ENCODE assay signal across 8 cellular contexts in genomic region chr1:146729642-146730344, GRCh38.
DNase-seq lines count a peak whose midpoint lies in the region; ATAC-seq, FAIRE-seq and TF ChIP-seq lines count a peak whose summit lies in the region.
"Not testable (repeated sequence)": the region's sequence is repeated elsewhere in the genome, so short reads cannot be mapped to it uniquely, and the experiment has no call there.

No MANE protein-coding gene starts in this region.

- H3K27ac Mint-ChIP-seq in naive B cell; stimulated activated naive B cell treated with anti-CD40 and anti-IgM and Interleukin-4, amounts not matched to agents 10 μg/mL and 1 μg/mL and 100 μg/mL, for 72 hours: not testable (repeated sequence)

- intact Hi-C loops in HCT116 (cut with micrococcal nuclease); PC-3 (cut with micrococcal nuclease); K562 (cut with micrococcal nuclease): not testable (repeated sequence)

- RAD21 ChIA-PET in HCT116 (lab: Charles Lee; ENCODE audit: low non-redundant PET in 1 of 2, low total read pairs in 2 of 2, uncharacterized antibody in 2 of 2, unreplicated experiment in 2 of 2) = not testable (repeated sequence)

- not testable (repeated sequence) for TF ChIP-seq EP300 in K562 (IDR thresholded peaks at IDR 0.05; ENCODE audit: low read length)

- H3K27me3 ChIP-seq in HCT116 (ENCODE audit: insufficient read depth, low read length); Karpas-422 (ENCODE audit: low read length); PC-3 (ENCODE audit: low read length); K562 (ENCODE audit: control insufficient read depth in 2 of 2, insufficient read depth in 2 of 2, low read length in 2 of 2); foreskin keratinocyte: not testable (repeated sequence)

- in situ Hi-C loops in K562 (cut with MboI) = not testable (repeated sequence)

- WGBS in K562 (ENCODE audit: insufficient coverage, low coverage, missing lambda C conversion rate) = 7% methylated on average over 5 of the region's 9 CpGs

- not testable (repeated sequence) for H3K9me3 ChIP-seq in HCT116 (ENCODE audit: control insufficient read depth in 1 of 2, insufficient read depth in 1 of 2, low read depth in 1 of 2, low read length in 2 of 2); Karpas-422 (ENCODE audit: low read length); PC-3 (ENCODE audit: low read length); K562 (replicated peaks; ENCODE audit: control insufficient read depth, insufficient read depth, low read depth, low read length)

- not testable (repeated sequence) for TF ChIP-seq RAD21 in HCT116 (IDR thresholded peaks at IDR 0.05; ENCODE audit: low read depth); K562 (CRISPR knock-in tag; conservative IDR thresholded peaks at IDR 0.05 in 1 of 2, IDR thresholded peaks at IDR 0.05 in 1 of 2)

- H3K4me1 Mint-ChIP-seq in naive B cell; stimulated activated naive B cell treated with anti-CD40 and anti-IgM and Interleukin-4, amounts not matched to agents 10 μg/mL and 1 μg/mL and 100 μg/mL, for 72 hours: not testable (repeated sequence)

- not testable (repeated sequence) for H3K9me1 ChIP-seq in K562 (ENCODE audit: control insufficient read depth, insufficient read depth, low read length)

- not testable (repeated sequence) for DNase-seq in HCT116 (ENCODE audit: low read depth, low spot score); Karpas-422; PC-3; K562 (ENCODE audit: extremely low read depth in 1 of 4, low spot score in 3 of 4); foreskin keratinocyte; stimulated activated naive B cell treated with anti-CD40 and anti-IgM and Interleukin-4, amounts not matched to agents 10 μg/mL and 1 μg/mL and 100 μg/mL, for 72 hours
- peak; percentile 19 for DNase-seq in naive B cell

- ATAC-seq in HCT116 (peak; percentile 74), PC-3 (peak; percentile 100), SK-N-SH treated with all-trans-retinoic acid at 6 μM for 48 hours (peak; percentile 74), K562 (peak; percentile 68), foreskin keratinocyte (peak; percentile 99), naive B cell (ENCODE audit: low read depth in 2 of 2) (peak; percentile 71 to 91)
- ATAC-seq in stimulated activated naive B cell treated with anti-CD40 and anti-IgM and Interleukin-4, amounts not matched to agents 10 μg/mL and 1 μg/mL and 100 μg/mL, for 72 hours (replicated peaks) = peak; percentile 57 to 63

- not testable (repeated sequence) for H3K4me3 Mint-ChIP-seq in naive B cell; stimulated activated naive B cell treated with anti-CD40 and anti-IgM and Interleukin-4, amounts not matched to agents 10 μg/mL and 1 μg/mL and 100 μg/mL, for 72 hours

- not testable (repeated sequence) for H3K9me2 ChIP-seq in HCT116 (ENCODE audit: insufficient read depth); Karpas-422 (replicated peaks; ENCODE audit: insufficient read depth, low read length); PC-3 (replicated peaks; ENCODE audit: low read length)

- not testable (repeated sequence) for H3K27ac ChIP-seq in HCT116 (ENCODE audit: low read depth, low read length); Karpas-422 (ENCODE audit: low read length); K562 (ENCODE audit: extremely low read depth, low read depth, low read length); foreskin keratinocyte
- H3K27ac ChIP-seq in PC-3 (ENCODE audit: low read length) = peak overlapping the region; percentile 32; the same call in 1 of the 2 replicates

- not testable (repeated sequence) for TF ChIP-seq POLR2A in HCT116 (IDR thresholded peaks at IDR 0.05; ENCODE audit: borderline replicate concordance, extremely low read depth, insufficient read depth, insufficient read length); K562 (conservative IDR thresholded peaks at IDR 0.05)

- not testable (repeated sequence) for BruUV-seq in HCT116 (replicated peaks; lab: Mats Ljungman, UMichigan); PC-3 (replicated peaks; lab: Mats Ljungman, UMichigan); K562 (replicated peaks; lab: Mats Ljungman, UMichigan)

- not testable (repeated sequence) for FAIRE-seq in K562 (lab: Jason Lieb, UNC)

- H3K36me3 ChIP-seq in HCT116 (ENCODE audit: control insufficient read depth in 1 of 2, insufficient read depth in 2 of 2, low read length in 2 of 2); Karpas-422 (ENCODE audit: insufficient read depth, low read length); PC-3 (ENCODE audit: low read depth, low read length); K562 (ENCODE audit: control insufficient read depth, insufficient read depth, low read length): not testable (repeated sequence)

- not testable (repeated sequence) for H3K27me3 Mint-ChIP-seq in naive B cell; stimulated activated naive B cell treated with anti-CD40 and anti-IgM and Interleukin-4, amounts not matched to agents 10 μg/mL and 1 μg/mL and 100 μg/mL, for 72 hours

- POLR2A ChIA-PET in HCT116 (lab: Charles Lee); PC-3 (lab: Charles Lee; ENCODE audit: unreplicated experiment); K562 (lab: Yijun Ruan, JAX): not testable (repeated sequence)

- TF ChIP-seq CTCF in HCT116 (IDR thresholded peaks at IDR 0.05 in 2 of 3, conservative IDR thresholded peaks at IDR 0.05 in 1 of 3; ENCODE audit: borderline replicate concordance in 1 of 3, insufficient read depth in 1 of 3, low read depth in 2 of 3, low read length in 2 of 3); PC-3 (conservative IDR thresholded peaks at IDR 0.05; ENCODE audit: low read depth, low read length); K562 (IDR thresholded peaks at IDR 0.05 in 2 of 3, conservative IDR thresholded peaks at IDR 0.05 in 1 of 3; ENCODE audit: insufficient read depth in 2 of 3, low read depth in 1 of 3, low read length in 3 of 3); foreskin keratinocyte (conservative IDR thresholded peaks at IDR 0.05): not testable (repeated sequence)

- not testable (repeated sequence) for H4K20me1 ChIP-seq in HCT116 (ENCODE audit: insufficient read depth); Karpas-422 (ENCODE audit: insufficient read depth, low read depth, low read length); PC-3 (ENCODE audit: low read length); K562 (replicated peaks; ENCODE audit: control insufficient read depth, insufficient read depth, low read length)

- H2AFZ ChIP-seq in HCT116 (ENCODE audit: low read depth, low read length, poor library complexity, severe bottlenecking); Karpas-422 (ENCODE audit: low read length); PC-3 (ENCODE audit: low read length); K562 (ENCODE audit: low read depth, low read length): not testable (repeated sequence)

- not testable (repeated sequence) for H3K9ac ChIP-seq in HCT116 (ENCODE audit: low read length); Karpas-422 (ENCODE audit: low read length); PC-3 (ENCODE audit: low read length); K562 (ENCODE audit: insufficient read depth in 1 of 2, low read depth in 2 of 2, low read length in 2 of 2)

- not testable (repeated sequence) for H3K4me2 ChIP-seq in HCT116 (ENCODE audit: low read length); PC-3 (ENCODE audit: low read length); K562 (ENCODE audit: insufficient read depth, low read length)
- H3K4me2 ChIP-seq in Karpas-422 (ENCODE audit: low read depth, low read length, poor library complexity, severe bottlenecking) = peak overlapping the region; percentile 26

- not testable (repeated sequence) for H3K9me3 Mint-ChIP-seq in naive B cell; stimulated activated naive B cell treated with anti-CD40 and anti-IgM and Interleukin-4, amounts not matched to agents 10 μg/mL and 1 μg/mL and 100 μg/mL, for 72 hours

- not testable (repeated sequence) for H3K4me1 ChIP-seq in HCT116 (ENCODE audit: control insufficient read depth in 1 of 2, insufficient read depth in 2 of 2, low read length in 2 of 2); Karpas-422 (ENCODE audit: low read length); PC-3 (ENCODE audit: insufficient read depth, low read length); K562 (replicated peaks in 1 of 2; ENCODE audit: control insufficient read depth in 2 of 2, insufficient read depth in 2 of 2, low read length in 2 of 2); foreskin keratinocyte

- not testable (repeated sequence) for H3K36me3 Mint-ChIP-seq in naive B cell; stimulated activated naive B cell treated with anti-CD40 and anti-IgM and Interleukin-4, amounts not matched to agents 10 μg/mL and 1 μg/mL and 100 μg/mL, for 72 hours

- not testable (repeated sequence) for H3K79me2 ChIP-seq in HCT116 (ENCODE audit: insufficient read depth, low read length); Karpas-422 (ENCODE audit: low read length); PC-3 (ENCODE audit: low read length); K562 (ENCODE audit: control insufficient read depth, insufficient read depth, low read length)

- H3F3A ChIP-seq in PC-3 (ENCODE audit: low read length, unreplicated experiment) = not testable (repeated sequence)

- CTCF ChIA-PET in HCT116 (lab: Charles Lee); PC-3 (lab: Charles Lee); K562 (lab: Yijun Ruan, JAX; ENCODE audit: low intra/inter-chr PET ratio): not testable (repeated sequence)

- not testable (repeated sequence) for H3K4me3 ChIP-seq in HCT116 (replicated peaks in 1 of 2; ENCODE audit: low read depth in 1 of 2, low read length in 2 of 2); Karpas-422 (ENCODE audit: low read length); PC-3 (ENCODE audit: low read length); K562
